Comparison of ENCODE assay signal across 20 cellular contexts in the genomic region with DNA sequence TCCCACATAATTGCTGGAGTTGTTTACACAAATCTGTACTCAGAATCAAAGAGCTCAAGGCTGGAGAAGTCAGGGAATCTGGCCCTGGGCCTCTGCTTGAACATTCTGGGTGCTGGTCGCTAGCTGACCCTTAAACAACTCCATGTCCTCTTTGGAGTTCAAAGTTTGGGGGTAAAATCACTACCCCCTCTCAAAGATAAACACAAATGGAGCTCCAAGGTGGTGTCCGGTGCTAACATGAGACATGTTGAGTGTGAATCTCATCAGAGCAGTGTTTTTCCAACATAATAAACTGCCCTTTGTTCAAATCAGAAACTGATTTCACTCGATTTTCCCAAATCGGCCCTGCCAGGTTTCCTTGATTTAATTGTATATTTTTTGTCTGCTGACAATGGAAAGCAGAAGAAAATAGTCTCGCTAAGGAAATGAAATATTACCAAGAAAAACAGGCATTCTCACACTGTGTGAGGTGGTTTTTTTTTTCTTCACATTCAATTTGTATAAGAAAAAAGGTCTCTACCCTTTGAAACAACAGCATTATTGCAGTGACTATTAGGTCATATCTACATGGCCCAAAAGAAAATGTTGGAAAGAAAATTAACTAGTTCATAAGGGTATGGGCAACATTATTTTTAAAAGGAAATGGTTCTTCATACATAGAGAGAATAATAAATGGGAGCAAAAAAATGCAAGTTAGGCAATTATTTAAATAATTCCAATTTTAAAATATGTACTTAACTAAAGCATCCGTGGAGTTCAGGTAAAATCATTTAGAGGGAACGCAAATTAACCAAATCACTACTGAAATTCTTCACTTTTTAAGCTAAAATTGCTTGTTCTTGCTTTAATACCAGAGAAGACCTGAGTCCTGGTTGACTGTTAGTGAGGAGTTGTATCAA. TPM values are rescaled to one million over a fixed set of nuclear protein-coding genes. Genes with fewer than 3 reads are reported as not detected.
DNase-seq lines count a peak whose midpoint lies in the region; ATAC-seq lines count a peak whose summit lies in the region.
"Had no signal": no experiment of that assay in that cellular context is flagged by ENCODE, and none has a peak within 500 bp of the region (broad histone marks: within the 10 kb centered on the region; RNA-seq: fewer than 3 reads in every experiment).

No MANE protein-coding gene starts in this region.

- H3K27ac ChIP-seq in layer of hippocampus (ENCODE audit: low read depth, low read length) = peak overlapping the region; percentile 77
- no peak overlapping the region for H3K27ac ChIP-seq in trophoblast cell (ENCODE audit: low read depth, low read length)
- H3K27ac ChIP-seq: BLaER1 treated with 17β-estradiol and CSF1 and Interleukin-3, amounts not matched to agents 10 nM and 100 nM; foreskin keratinocyte; SJSA1; uterus had no signal

- no peak overlapping the region for H3K9ac ChIP-seq in trophoblast cell (ENCODE audit: low read length)
- H3K9ac ChIP-seq: BLaER1 treated with 17β-estradiol and CSF1 and Interleukin-3, amounts not matched to agents 10 nM and 100 nM had no signal

- no peak overlapping the region for H2BK5ac ChIP-seq in trophoblast cell (ENCODE audit: low read depth, low read length, poor library complexity)

- no peak overlapping the region for H3K4me3 ChIP-seq in trophoblast cell (ENCODE audit: low read depth, low read length)
- H3K4me3 ChIP-seq: BLaER1 treated with 17β-estradiol and CSF1 and Interleukin-3, amounts not matched to agents 10 nM and 100 nM; SJSA1; uterus had no signal

- no peak overlapping the region for H4K12ac ChIP-seq in trophoblast cell (ENCODE audit: low read depth, low read length)

- peak overlapping the region; percentile 33 for H4K91ac ChIP-seq in trophoblast cell (ENCODE audit: low read depth, low read length)

- no peak for ATAC-seq in HG03025 (IDR thresholded peaks at IDR 0.05; ENCODE audit: low FRiP score, unreplicated experiment)
- ATAC-seq: foreskin keratinocyte, PC-3 had no signal

- H3K18ac ChIP-seq in trophoblast cell (ENCODE audit: low read length) = no peak overlapping the region

- no peak overlapping the region for H2AK5ac ChIP-seq in trophoblast cell (ENCODE audit: low read length)

- no peaks in the 10 kb centered on the region for H3K36me3 ChIP-seq in trophoblast cell (ENCODE audit: control insufficient read depth in 1 of 2, insufficient read depth in 2 of 2, low read length in 2 of 2)
- H3K36me3 ChIP-seq: BLaER1 treated with 17β-estradiol and CSF1 and Interleukin-3, amounts not matched to agents 10 nM and 100 nM; SJSA1; uterus had no signal

- H3K79me2 ChIP-seq in trophoblast cell (ENCODE audit: control insufficient read depth, insufficient read depth, low read length, poor library complexity) = no peaks in the 10 kb centered on the region

- H3K4ac ChIP-seq in trophoblast cell (ENCODE audit: low read depth, low read length) = no peak overlapping the region

- H2BK12ac ChIP-seq in trophoblast cell (ENCODE audit: low read length) = peak overlapping the region; percentile 78

- no peaks in the 10 kb centered on the region for H3K27me3 ChIP-seq in layer of hippocampus (ENCODE audit: control insufficient read depth, insufficient read depth, low read length)
- no peaks in the 10 kb centered on the region for H3K27me3 ChIP-seq in trophoblast cell (ENCODE audit: insufficient read depth, low read length)
- H3K27me3 ChIP-seq: BLaER1 treated with 17β-estradiol and CSF1 and Interleukin-3, amounts not matched to agents 10 nM and 100 nM; foreskin keratinocyte; SJSA1; uterus had no signal

- H3K79me1 ChIP-seq in trophoblast cell (ENCODE audit: low read length) = peaks cover 9% of the 10 kb centered on the region

- H2BK120ac ChIP-seq in trophoblast cell (ENCODE audit: insufficient read depth, low read length, poor library complexity) = peak overlapping the region; percentile 69

- no CpG with 5 or more reads among the region's 7 CpGs for WGBS in trophoblast cell (ENCODE audit: extremely low coverage, insufficient coverage, insufficient read length)

- peaks cover 4 to 7% of the 10 kb centered on the region in 2 experiments for H3K4me1 ChIP-seq in trophoblast cell (ENCODE audit: control insufficient read depth in 1 of 2, insufficient read depth in 2 of 2, low read length in 2 of 2)
- H3K4me1 ChIP-seq: BLaER1 treated with 17β-estradiol and CSF1 and Interleukin-3, amounts not matched to agents 10 nM and 100 nM had no signal

- in situ Hi-C loops in SK-MEL-5 (cut with HindIII; ENCODE audit: low pct_unique_long_range_greater_than_20kb, low sequenced_read_pairs) = no loop called here

- no peak overlapping the region for H3K4me2 ChIP-seq in trophoblast cell (ENCODE audit: low read length)
- H3K4me2 ChIP-seq: BLaER1 treated with 17β-estradiol and CSF1 and Interleukin-3, amounts not matched to agents 10 nM and 100 nM had no signal

- no peaks in the 10 kb centered on the region for H3K9me3 ChIP-seq in trophoblast cell (ENCODE audit: insufficient read depth, low read depth, low read length)
- H3K9me3 ChIP-seq: BLaER1 treated with 17β-estradiol and CSF1 and Interleukin-3, amounts not matched to agents 10 nM and 100 nM; SJSA1; uterus had no signal

- no peak overlapping the region for H2AFZ ChIP-seq in trophoblast cell (ENCODE audit: insufficient read depth, low read length, poor library complexity)

- peak overlapping the region; percentile 35 for H3K14ac ChIP-seq in trophoblast cell (ENCODE audit: low read length)

- peak; percentile 22 for DNase-seq in Ammon's horn (ENCODE audit: low spot score)
- peak; percentile 17 for DNase-seq in SK-MEL-5 (ENCODE audit: low read depth, low spot score)
- DNase-seq in trophoblast cell = no peak
- DNase-seq in activated CD4-positive, CD25-positive, alpha-beta regulatory T cell treated with anti-CD3 and anti-CD28 coated beads, Interleukin-2, amount 50 U/mL, for 72 hours = no peak
- no peak for DNase-seq in NCI-H1048 (lab: John Stamatoyannopoulos, UW)
- DNase-seq in NCI-H524 (lab: John Stamatoyannopoulos, UW) = no peak
- DNase-seq: activated CD4-positive, alpha-beta T cell treated with anti-CD3 and anti-CD28 coated beads, Interleukin-2, amount 50 U/mL, for 48 hours; activated gamma-delta T cell; activated T-cell treated with anti-CD3 and anti-CD28 coated beads for 4 hours; foreskin keratinocyte; KG1; NCI-H1930; NCI-H2227 treated with DMSO at 0.1 percent for 48 hours; PC-3; T-helper 2 cell; uterus had no signal

- H4K8ac ChIP-seq in trophoblast cell (ENCODE audit: low read depth, low read length) = peak overlapping the region; percentile 68

- no peak overlapping the region for H3K23ac ChIP-seq in trophoblast cell (ENCODE audit: low read length)

RNA-seq across cellular contexts. Expression of a gene that starts 56.1 kb away (rescaled TPM):
- total RNA-seq in SK-MEL-5 (2014; rRNA removed; shearing (Covaris generic)) = 240 and 252 TPM in 2 replicates
- 93.9 and 118 TPM in 2 replicates for polyA plus RNA-seq in SK-MEL-5 (2015; cell fraction: cytosol; rRNA removed)
- 55.8 and 75.5 TPM in 2 replicates for polyA plus RNA-seq in SK-MEL-5 (2015; cell fraction: nucleus; rRNA removed)
- 39.8 and 40.0 TPM in 2 replicates for polyA plus RNA-seq in trophoblast cell (2013)

Comparison
In these comparisons a context has a peak if more than half of its experiments do, and no peak if none do; other contexts are left out.
1. DNase-seq: peak in Ammon's horn (single experiment) and SK-MEL-5 (single experiment); none in trophoblast cell (0 of 2), activated CD4-positive, CD25-positive, alpha-beta regulatory T cell treated with anti-CD3 and anti-CD28 coated beads, Interleukin-2, amount 50 U/mL, for 72 hours (single experiment), NCI-H1048 (single experiment) and NCI-H524 (0 of 2).